ENCODE assay signal across 8 cellular contexts in the genomic region with DNA sequence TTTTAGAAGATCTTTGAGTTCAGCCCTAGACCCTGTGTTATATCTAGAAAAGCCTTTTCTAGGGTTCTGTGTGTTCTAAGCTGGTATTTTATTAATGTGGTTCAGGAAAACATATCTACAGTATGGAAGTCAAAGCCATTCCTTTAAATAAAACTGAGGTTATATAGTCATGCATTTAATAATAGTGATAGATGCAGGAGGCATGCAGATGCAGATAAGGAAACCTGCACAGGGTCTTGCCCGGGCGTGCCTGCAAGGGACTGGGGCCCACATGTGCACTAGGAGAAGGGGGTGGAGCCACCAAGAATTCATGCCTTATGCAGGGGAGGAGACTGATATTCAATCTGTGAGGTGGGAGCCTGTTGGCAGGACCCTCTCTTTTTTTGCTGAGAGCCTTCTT.
DNase-seq lines count a peak whose midpoint lies in the region; ATAC-seq, FAIRE-seq and TF ChIP-seq lines count a peak whose summit lies in the region.

No MANE protein-coding gene starts in this region.

- peak; percentile 58 for DNase-seq in GM12865 (ENCODE audit: low read depth)
- peak; percentile 82 for DNase-seq in NCI-H1694 (lab: John Stamatoyannopoulos, UW)
- DNase-seq in endothelial cell of umbilical vein (ENCODE audit: low read depth, low spot score), result peak; percentile 77
- DNase-seq in osteoblast (ENCODE audit: insufficient read length, low spot score, missing footprints), result no peak
- DNase-seq in ascending aorta (ENCODE audit: low spot score in 2 of 2), result no peak
- no peak for DNase-seq in immature natural killer cell
- DNase-seq in NCI-H1417 treated with DMSO at 0.1 percent for 48 hours (lab: John Stamatoyannopoulos, UW), result no peak

- H3K9ac ChIP-seq in endothelial cell of umbilical vein (replicated peaks; ENCODE audit: extremely low read depth, insufficient read depth, low read length), result peak overlapping the region; percentile 3

- no peaks in the 10 kb centered on the region for H3K27me3 ChIP-seq in endothelial cell of umbilical vein (ENCODE audit: control insufficient read depth in 2 of 2, insufficient read depth in 2 of 2, low read length in 2 of 2)
- H3K27me3 ChIP-seq in osteoblast (ENCODE audit: insufficient read depth, low read length), result no peaks in the 10 kb centered on the region
- H3K27me3 ChIP-seq in ascending aorta, result no peaks in the 10 kb centered on the region

- no TSS peak for BruUV-seq in endothelial cell of umbilical vein (replicated peaks; lab: Mats Ljungman, UMichigan)

- TF ChIP-seq CTCF in GM12865 (IDR thresholded peaks at IDR 0.05; ENCODE audit: insufficient read depth, low read depth, low read length, missing control alignments) (no peak), endothelial cell of umbilical vein (IDR thresholded peaks at IDR 0.05; ENCODE audit: extremely low read depth in 1 of 2, insufficient read depth in 1 of 2, low read depth in 1 of 2, low read length in 2 of 2) (no peak), osteoblast (IDR thresholded peaks at IDR 0.05; ENCODE audit: extremely low read depth, low read depth, low read length) (no peak), ascending aorta (IDR thresholded peaks at IDR 0.05) (no peak)

- no peak overlapping the region for H3K4me3 Mint-ChIP-seq in immature natural killer cell

- no peaks in the 10 kb centered on the region for H3K9me3 ChIP-seq in endothelial cell of umbilical vein (replicated peaks; ENCODE audit: control insufficient read depth, insufficient read depth, low read length)
- no peaks in the 10 kb centered on the region for H3K9me3 ChIP-seq in osteoblast (ENCODE audit: low read depth, low read length)
- no peaks in the 10 kb centered on the region for H3K9me3 ChIP-seq in ascending aorta

- H3K36me3 ChIP-seq in endothelial cell of umbilical vein (ENCODE audit: control insufficient read depth in 2 of 2, extremely low read depth in 1 of 2, insufficient read depth in 2 of 2, low read length in 2 of 2) (peaks cover 2 to 14% of the 10 kb centered on the region in 2 experiments), osteoblast (ENCODE audit: insufficient read depth, low read length) (no peaks in the 10 kb centered on the region), ascending aorta (peaks cover 0 to 9% of the 10 kb centered on the region in 2 donors)

- CTCF ChIA-PET in endothelial cell of umbilical vein (lab: Charles Lee), result interaction anchor here (1.6 to 3.0 kb wide), 3 partner anchors 19 to 99 kb away, joined by 3 to 11 read pairs (median 4); no protein-coding TSS in a partner anchor

- POLR2A ChIA-PET in endothelial cell of umbilical vein (lab: Charles Lee), result no interaction called here

- H2AFZ ChIP-seq in endothelial cell of umbilical vein (ENCODE audit: low read depth, low read length) (no peak overlapping the region), osteoblast (ENCODE audit: low read length) (no peak overlapping the region)

- no peak overlapping the region for H3K27ac Mint-ChIP-seq in immature natural killer cell

- no peaks in the 10 kb centered on the region for H3K9me1 ChIP-seq in endothelial cell of umbilical vein (replicated peaks; ENCODE audit: control insufficient read depth, extremely low read depth, insufficient read depth, low read length)

- H3K36me3 Mint-ChIP-seq in immature natural killer cell, result no peaks in the 10 kb centered on the region

- H3K79me2 ChIP-seq in endothelial cell of umbilical vein (ENCODE audit: control insufficient read depth, insufficient read depth, low read length), result peaks cover 8% of the 10 kb centered on the region
- no peaks in the 10 kb centered on the region for H3K79me2 ChIP-seq in osteoblast (ENCODE audit: insufficient read depth, low read length)

- no peaks in the 10 kb centered on the region for H3K9me3 Mint-ChIP-seq in immature natural killer cell

- no peaks in the 10 kb centered on the region for H3K4me1 Mint-ChIP-seq in immature natural killer cell

- H3K4me2 ChIP-seq in endothelial cell of umbilical vein (ENCODE audit: insufficient read depth, low read length) (no peak overlapping the region), osteoblast (ENCODE audit: insufficient read depth, low read length) (no peak overlapping the region)

- H3K27ac ChIP-seq in endothelial cell of umbilical vein (ENCODE audit: insufficient read depth, low read depth, low read length) (peak overlapping the region; percentile 85), osteoblast (ENCODE audit: low read depth, low read length) (peak overlapping the region; percentile 65), ascending aorta (peak overlapping the region in 1 of 2 donors; percentile 19)

- H4K20me1 ChIP-seq in endothelial cell of umbilical vein (replicated peaks; ENCODE audit: control insufficient read depth, extremely low read depth, insufficient read depth, low read length) (no peaks in the 10 kb centered on the region), osteoblast (ENCODE audit: insufficient read depth, low read length) (no peaks in the 10 kb centered on the region)

- intact Hi-C loops in endothelial cell of umbilical vein (cut with micrococcal nuclease), result loop anchor here (5.0 kb wide), 1 partner anchor 96 kb away; no protein-coding TSS in a partner anchor
- intact Hi-C loops in ascending aorta (cut with DNase I), result no loop called here

- peak; percentile 50 for FAIRE-seq in endothelial cell of umbilical vein (lab: Jason Lieb, UNC)

- no peak overlapping the region for H3K4me3 ChIP-seq in GM12865 (ENCODE audit: low read depth, low read length)
- no peak overlapping the region for H3K4me3 ChIP-seq in endothelial cell of umbilical vein (replicated peaks in 1 of 3; ENCODE audit: insufficient read depth in 1 of 3, low read depth in 1 of 3, low read length in 3 of 3)
- no peak overlapping the region for H3K4me3 ChIP-seq in osteoblast (ENCODE audit: insufficient read depth, low read length)
- H3K4me3 ChIP-seq in ascending aorta, result no peak overlapping the region

- peaks cover 0 to 8% (median 3%) of the 10 kb centered on the region in 3 donors for H3K27me3 Mint-ChIP-seq in immature natural killer cell (ENCODE audit: low read depth in 3 of 3)

- dilution Hi-C loops in endothelial cell of umbilical vein (cut with MboI; ENCODE audit: extremely low pct_ligation_motif_present, low sequenced_read_pairs), result no loop called here

- H3K4me1 ChIP-seq in endothelial cell of umbilical vein (ENCODE audit: control insufficient read depth, extremely low read depth, insufficient read depth, low read length) (peaks cover 36% of the 10 kb centered on the region), osteoblast (ENCODE audit: insufficient read depth, low read length) (peaks cover 17% of the 10 kb centered on the region), ascending aorta (no peaks in the 10 kb centered on the region)

- ATAC-seq in GM19324 (IDR thresholded peaks at IDR 0.05; ENCODE audit: low FRiP score, unreplicated experiment), result no peak

- TF ChIP-seq POLR2A in endothelial cell of umbilical vein (IDR thresholded peaks at IDR 0.05; ENCODE audit: low read depth, low read length), result no peak

TF ChIP-seq in endothelial cell of umbilical vein, 7 proteins besides CTCF, POLR2A, EP300 and RAD21:
- TF ChIP-seq GATA2 (IDR thresholded peaks at IDR 0.05; ENCODE audit: insufficient read depth, insufficient read length, low read depth, low read length), result peak; percentile 70
- TF ChIP-seq POLR2AphosphoS5 (IDR thresholded peaks at IDR 0.05; ENCODE audit: insufficient read depth, low read depth, low read length), result peak; percentile 34
- no peak for TF ChIP-seq FOS (IDR thresholded peaks at IDR 0.05; ENCODE audit: borderline replicate concordance, insufficient read depth, low read length)

Comparison
In these comparisons a context has a peak if more than half of its experiments do, and no peak if none do; other contexts are left out.
1. DNase-seq: peak in GM12865 (single experiment), NCI-H1694 (single experiment) and endothelial cell of umbilical vein (single experiment); none in osteoblast (single experiment), ascending aorta (0 of 2), immature natural killer cell (0 of 3) and NCI-H1417 treated with DMSO at 0.1 percent for 48 hours (single experiment).